8 cellular contexts compared by ENCODE assay signal in the genomic region with DNA sequence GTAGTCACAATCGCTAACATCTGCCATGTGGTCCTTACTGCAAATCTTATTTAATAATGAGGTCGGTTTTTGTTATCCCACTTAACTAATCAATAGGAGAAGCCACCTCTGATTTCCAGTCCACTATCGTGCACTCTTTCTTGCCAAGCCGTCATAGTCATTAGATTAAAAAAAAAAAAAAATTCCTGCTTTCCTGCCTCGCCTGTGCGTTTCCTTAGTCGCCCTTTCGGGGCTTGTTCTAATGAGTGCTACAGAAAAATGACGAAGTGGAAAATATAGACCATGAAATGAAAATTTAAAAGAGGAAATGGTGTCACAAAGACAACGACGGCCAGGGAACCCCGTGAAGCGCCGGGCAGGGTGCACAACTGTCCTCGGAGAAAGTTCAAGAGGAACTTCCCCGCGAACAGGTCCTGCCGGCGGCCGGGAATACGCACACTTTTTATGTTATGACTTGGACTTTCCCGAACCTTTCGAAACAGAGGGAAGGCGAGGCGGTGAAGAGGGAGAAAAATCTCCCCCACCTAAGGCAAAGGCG. TPM values are rescaled to one million over a fixed set of nuclear protein-coding genes. Genes with fewer than 3 reads are reported as not detected.
A peak's percentile ranks its signal among the peaks of the same experiment; 100 is the strongest.
DNase-seq lines count a peak whose midpoint lies in the region; ATAC-seq and TF ChIP-seq lines count a peak whose summit lies in the region.

No MANE protein-coding gene starts in this region.

- H3K27ac Mint-ChIP-seq in activated T-cell treated with anti-CD3 and anti-CD28 coated beads, Interleukin-2, amount 50 U/mL, for 72 hours, result peak overlapping the region; percentile 99

- H3K4me1 ChIP-seq in HCT116 (ENCODE audit: control insufficient read depth in 1 of 2, insufficient read depth in 2 of 2, low read length in 2 of 2) (peaks cover 17 to 35% of the 10 kb centered on the region in 2 experiments), foreskin keratinocyte (peaks cover 12% of the 10 kb centered on the region), parathyroid adenoma (peaks cover 10% of the 10 kb centered on the region)

- intact Hi-C loops in HCT116 (cut with micrococcal nuclease), result no loop called here

- RAD21 ChIA-PET in HCT116 (lab: Charles Lee; ENCODE audit: low non-redundant PET in 1 of 2, low total read pairs in 2 of 2, uncharacterized antibody in 2 of 2, unreplicated experiment in 2 of 2), result interaction anchor here in 1 of 2 experiments (0.6 kb wide), 1 partner anchor 288 kb away, joined by 3 read pairs; no protein-coding TSS in a partner anchor

- CTCF ChIA-PET in HCT116 (lab: Charles Lee), result interaction anchor here (1.2 kb wide), 1 partner anchor 10 kb away, joined by 5 read pairs; no protein-coding TSS in a partner anchor

- no peak for TF ChIP-seq POLR2A in HCT116 (IDR thresholded peaks at IDR 0.05; ENCODE audit: borderline replicate concordance, extremely low read depth, insufficient read depth, insufficient read length)

- H3K27me3 ChIP-seq in HCT116 (ENCODE audit: insufficient read depth, low read length), result no peaks in the 10 kb centered on the region
- no peaks in the 10 kb centered on the region for H3K27me3 ChIP-seq in foreskin keratinocyte
- no peaks in the 10 kb centered on the region for H3K27me3 ChIP-seq in parathyroid adenoma (ENCODE audit: control insufficient read depth, insufficient read depth, low read length)

- H3K9ac ChIP-seq in HCT116 (ENCODE audit: low read length), result peak overlapping the region; percentile 84
- H3K9ac ChIP-seq in parathyroid adenoma, result peak overlapping the region; percentile 12

- H3K9me3 Mint-ChIP-seq in activated T-cell treated with anti-CD3 and anti-CD28 coated beads, Interleukin-2, amount 50 U/mL, for 72 hours, result no peaks in the 10 kb centered on the region

- POLR2A ChIA-PET in HCT116 (lab: Charles Lee), result interaction anchor here (0.7 to 2.9 kb wide), 5 partner anchors 9 to 1345 kb away, joined by 3 to 21 read pairs (median 5); a partner anchor contains a TSS

- no peak for TF ChIP-seq RAD21 in HCT116 (IDR thresholded peaks at IDR 0.05; ENCODE audit: low read depth)

- H3K79me2 ChIP-seq in HCT116 (ENCODE audit: insufficient read depth, low read length) (peaks cover 40% of the 10 kb centered on the region), parathyroid adenoma (peaks cover 33% of the 10 kb centered on the region)

- no peaks in the 10 kb centered on the region for H3K9me3 ChIP-seq in HCT116 (ENCODE audit: control insufficient read depth in 1 of 2, insufficient read depth in 1 of 2, low read depth in 1 of 2, low read length in 2 of 2)
- no peaks in the 10 kb centered on the region for H3K9me3 ChIP-seq in parathyroid adenoma (ENCODE audit: control insufficient read depth, low read length)

- DNase-seq in GM13976 (ENCODE audit: low spot score), result peak; percentile 78
- DNase-seq in HCT116 (ENCODE audit: low read depth, low spot score), result no peak
- DNase-seq in NAMALWA (ENCODE audit: low spot score), result peak; percentile 85
- peak in 1 of 2 donors; percentile 68 for DNase-seq in activated T-cell treated with anti-CD3 and anti-CD28 coated beads, Interleukin-2, amount 50 U/mL, for 72 hours
- peak; percentile 21 to 40 for DNase-seq in foreskin keratinocyte
- DNase-seq in central memory CD4-positive, alpha-beta T cell, result no peak
- DNase-seq in NCI-H524 treated with DMSO at 0.1 percent for 48 hours (lab: John Stamatoyannopoulos, UW), result no peak

- H2AFZ ChIP-seq in HCT116 (ENCODE audit: low read depth, low read length, poor library complexity, severe bottlenecking) (peak overlapping the region; percentile 44), parathyroid adenoma (peak overlapping the region; percentile 93)

- H3K36me3 Mint-ChIP-seq in activated T-cell treated with anti-CD3 and anti-CD28 coated beads, Interleukin-2, amount 50 U/mL, for 72 hours (ENCODE audit: insufficient read depth in 2 of 2), result peaks cover 0 to 11% of the 10 kb centered on the region in 2 donors

- no peaks in the 10 kb centered on the region for H3K27me3 Mint-ChIP-seq in activated T-cell treated with anti-CD3 and anti-CD28 coated beads, Interleukin-2, amount 50 U/mL, for 72 hours (ENCODE audit: low read depth)

- in situ Hi-C loops in GM13976 (cut with MboI; ENCODE audit: low sequenced_read_pairs, unreplicated experiment), result no loop called here

- no peak for TF ChIP-seq CTCF in GM13976 (IDR thresholded peaks at IDR 0.05; ENCODE audit: borderline replicate concordance, control extremely low read depth, extremely low read depth, insufficient read depth, missing control alignments)
- TF ChIP-seq CTCF in HCT116 (IDR thresholded peaks at IDR 0.05 in 2 of 3, conservative IDR thresholded peaks at IDR 0.05 in 1 of 3; ENCODE audit: borderline replicate concordance in 1 of 3, insufficient read depth in 1 of 3, low read depth in 2 of 3, low read length in 2 of 3), result no peak
- no peak for TF ChIP-seq CTCF in foreskin keratinocyte (conservative IDR thresholded peaks at IDR 0.05)
- no peak for TF ChIP-seq CTCF in parathyroid adenoma (IDR thresholded peaks at IDR 0.05)

- no peaks in the 10 kb centered on the region for H3K36me3 ChIP-seq in HCT116 (ENCODE audit: control insufficient read depth in 1 of 2, insufficient read depth in 2 of 2, low read length in 2 of 2)
- no peaks in the 10 kb centered on the region for H3K36me3 ChIP-seq in parathyroid adenoma (ENCODE audit: control insufficient read depth, insufficient read depth, low read length)

- H4K20me1 ChIP-seq in HCT116 (ENCODE audit: insufficient read depth), result no peaks in the 10 kb centered on the region

- H3K9me2 ChIP-seq in HCT116 (ENCODE audit: insufficient read depth), result no peaks in the 10 kb centered on the region

- H3K4me3 ChIP-seq in HCT116 (replicated peaks in 1 of 2; ENCODE audit: low read depth in 1 of 2, low read length in 2 of 2), result peak overlapping the region; percentile 78 to 84
- H3K4me3 ChIP-seq in parathyroid adenoma (ENCODE audit: low read depth, low read length), result peak overlapping the region; percentile 75

- H3K4me1 Mint-ChIP-seq in activated T-cell treated with anti-CD3 and anti-CD28 coated beads, Interleukin-2, amount 50 U/mL, for 72 hours (ENCODE audit: low read depth), result peaks cover 27% of the 10 kb centered on the region

- H3K4me3 Mint-ChIP-seq in activated T-cell treated with anti-CD3 and anti-CD28 coated beads, Interleukin-2, amount 50 U/mL, for 72 hours, result peak overlapping the region; percentile 93 to 97

- H3K4me2 ChIP-seq in HCT116 (ENCODE audit: low read length) (peak overlapping the region; percentile 82), parathyroid adenoma (ENCODE audit: low read length) (peak overlapping the region; percentile 82)

- H3K27ac ChIP-seq in HCT116 (ENCODE audit: low read depth, low read length) (peak overlapping the region; percentile 88), foreskin keratinocyte (peak overlapping the region; percentile 86), parathyroid adenoma (peak overlapping the region; percentile 85)

- BruUV-seq in HCT116 (replicated peaks; lab: Mats Ljungman, UMichigan), result TSS peak; percentile 94

- ATAC-seq in HCT116, result peak; percentile 18
- ATAC-seq in activated T-cell treated with anti-CD3 and anti-CD28 coated beads, Interleukin-2, amount 50 U/mL, for 72 hours (replicated peaks in 1 of 2), result peak; percentile 31 to 33
- ATAC-seq in foreskin keratinocyte, result peak; percentile 3

TF ChIP-seq in HCT116, 20 proteins besides CTCF, POLR2A, EP300 and RAD21 (continues in another document):
- TF ChIP-seq EGR1 (IDR thresholded peaks at IDR 0.05; ENCODE audit: low read depth) (no peak), EZH2 (IDR thresholded peaks at IDR 0.05) (no peak), CBX3 (IDR thresholded peaks at IDR 0.05; ENCODE audit: low read depth) (no peak), CEBPB (IDR thresholded peaks at IDR 0.05; ENCODE audit: low read depth) (no peak), YY1 (IDR thresholded peaks at IDR 0.05; ENCODE audit: extremely low read depth, insufficient replicate concordance, low read depth, low read length) (no peak), FOSL1 (IDR thresholded peaks at IDR 0.05; ENCODE audit: low read depth) (no peak), TCF7L2 (IDR thresholded peaks at IDR 0.05; ENCODE audit: borderline replicate concordance, extremely low read depth, insufficient read depth, insufficient read length) (no peak), ZFX (IDR thresholded peaks at IDR 0.05) (no peak), ELF1 (IDR thresholded peaks at IDR 0.05; ENCODE audit: borderline replicate concordance, low read depth) (no peak), POLR2AphosphoS5 (IDR thresholded peaks at IDR 0.05; ENCODE audit: low read depth, low read length) (no peak)
- TF ChIP-seq, protein P1, sequence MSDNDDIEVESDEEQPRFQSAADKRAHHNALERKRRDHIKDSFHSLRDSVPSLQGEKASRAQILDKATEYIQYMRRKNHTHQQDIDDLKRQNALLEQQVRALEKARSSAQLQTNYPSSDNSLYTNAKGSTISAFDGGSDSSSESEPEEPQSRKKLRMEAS (IDR thresholded peaks at IDR 0.05), result no peak
- TF ChIP-seq, protein P2, sequence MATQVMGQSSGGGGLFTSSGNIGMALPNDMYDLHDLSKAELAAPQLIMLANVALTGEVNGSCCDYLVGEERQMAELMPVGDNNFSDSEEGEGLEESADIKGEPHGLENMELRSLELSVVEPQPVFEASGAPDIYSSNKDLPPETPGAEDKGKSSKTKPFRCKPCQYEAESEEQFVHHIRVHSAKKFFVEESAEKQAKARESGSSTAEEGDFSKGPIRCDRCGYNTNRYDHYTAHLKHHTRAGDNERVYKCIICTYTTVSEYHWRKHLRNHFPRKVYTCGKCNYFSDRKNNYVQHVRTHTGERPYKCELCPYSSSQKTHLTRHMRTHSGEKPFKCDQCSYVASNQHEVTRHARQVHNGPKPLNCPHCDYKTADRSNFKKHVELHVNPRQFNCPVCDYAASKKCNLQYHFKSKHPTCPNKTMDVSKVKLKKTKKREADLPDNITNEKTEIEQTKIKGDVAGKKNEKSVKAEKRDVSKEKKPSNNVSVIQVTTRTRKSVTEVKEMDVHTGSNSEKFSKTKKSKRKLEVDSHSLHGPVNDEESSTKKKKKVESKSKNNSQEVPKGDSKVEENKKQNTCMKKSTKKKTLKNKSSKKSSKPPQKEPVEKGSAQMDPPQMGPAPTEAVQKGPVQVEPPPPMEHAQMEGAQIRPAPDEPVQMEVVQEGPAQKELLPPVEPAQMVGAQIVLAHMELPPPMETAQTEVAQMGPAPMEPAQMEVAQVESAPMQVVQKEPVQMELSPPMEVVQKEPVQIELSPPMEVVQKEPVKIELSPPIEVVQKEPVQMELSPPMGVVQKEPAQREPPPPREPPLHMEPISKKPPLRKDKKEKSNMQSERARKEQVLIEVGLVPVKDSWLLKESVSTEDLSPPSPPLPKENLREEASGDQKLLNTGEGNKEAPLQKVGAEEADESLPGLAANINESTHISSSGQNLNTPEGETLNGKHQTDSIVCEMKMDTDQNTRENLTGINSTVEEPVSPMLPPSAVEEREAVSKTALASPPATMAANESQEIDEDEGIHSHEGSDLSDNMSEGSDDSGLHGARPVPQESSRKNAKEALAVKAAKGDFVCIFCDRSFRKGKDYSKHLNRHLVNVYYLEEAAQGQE (IDR thresholded peaks at IDR 0.05; ENCODE audit: low read depth), result no peak

RNA-seq across cellular contexts. Expression of a gene that starts 0.3 kb away (rescaled TPM):
- total RNA-seq in HCT116 (2021; ENCODE audit: unreplicated experiment) (32.9 TPM), foreskin keratinocyte (27.4 and 29.3 TPM in 2 replicates)
- 21.0 and 24.7 TPM in 2 replicates for polyA plus RNA-seq in HCT116 (2012)
- 10 to 100 TPM; 32.0 to 37.9 TPM for total RNA-seq in activated T-cell treated with anti-CD3 and anti-CD28 coated beads, Interleukin-2, amount 50 U/mL, for 72 hours
- polyA plus RNA-seq in foreskin keratinocyte, result 20.5 and 22.7 TPM in 2 replicates

Comparison
In these comparisons a context has a peak if more than half of its experiments do, and no peak if none do; other contexts are left out.
1. DNase-seq: peak in GM13976 (single experiment), NAMALWA (single experiment) and foreskin keratinocyte (2 of 2); none in HCT116 (single experiment), central memory CD4-positive, alpha-beta T cell (single experiment) and NCI-H524 treated with DMSO at 0.1 percent for 48 hours (single experiment).
2. Peak in every context shown above with its lines, with median percentiles within 50 percentile points of each other: ATAC-seq and H3K27ac ChIP-seq.